ENCODE assay signal across 19 cellular contexts in genomic region chr11:123567466-123567865, GRCh38.
DNase-seq lines count a peak whose midpoint lies in the region; ATAC-seq and TF ChIP-seq lines count a peak whose summit lies in the region.
"Had no signal": no experiment of that assay in that cellular context is flagged by ENCODE, and none has a peak within 500 bp of the region (broad histone marks: within the 10 kb centered on the region; RNA-seq: fewer than 3 reads in every experiment).

No MANE protein-coding gene starts in this region.

- H3K27ac ChIP-seq in Karpas-422 (ENCODE audit: low read length) (peak overlapping the region; percentile 99), dorsolateral prefrontal cortex (peak overlapping the region in 50 of 59 donors; percentile 18 to 97 (median 78))
- H3K27ac ChIP-seq: PC-9, RWPE1, SJCRH30 had no signal

- H3K9me2 ChIP-seq in Karpas-422 (replicated peaks; ENCODE audit: insufficient read depth, low read length), result no peaks in the 10 kb centered on the region

- no peak overlapping the region for H2AFZ ChIP-seq in Karpas-422 (ENCODE audit: low read length)
- H2AFZ ChIP-seq: PC-9 had no signal

- no peak overlapping the region for H3K4me3 ChIP-seq in Karpas-422 (ENCODE audit: low read length)
- H3K4me3 ChIP-seq in dorsolateral prefrontal cortex, result peak overlapping the region in 5 of 59 donors; percentile 0 to 16 (median 5)
- H3K4me3 ChIP-seq: PC-9, SJCRH30 had no signal

- ATAC-seq in GM18868 (IDR thresholded peaks at IDR 0.05; ENCODE audit: unreplicated experiment) (no peak), HG02759 (IDR thresholded peaks at IDR 0.05; ENCODE audit: unreplicated experiment) (no peak), HG03196 (IDR thresholded peaks at IDR 0.05; ENCODE audit: unreplicated experiment) (no peak)
- ATAC-seq: HepG2 had no signal

- peak overlapping the region; percentile 46 for H3K4me2 ChIP-seq in Karpas-422 (ENCODE audit: low read depth, low read length, poor library complexity, severe bottlenecking)
- H3K4me2 ChIP-seq: PC-9 had no signal

- H3K27me3 ChIP-seq in Karpas-422 (ENCODE audit: low read length) (no peaks in the 10 kb centered on the region), dorsolateral prefrontal cortex (no peaks in the 10 kb centered on the region)
- H3K27me3 ChIP-seq: SJCRH30 had no signal

- peaks cover 100% of the 10 kb centered on the region for H3K4me1 ChIP-seq in Karpas-422 (ENCODE audit: low read length)
- H3K4me1 ChIP-seq: Caco-2, SJCRH30 had no signal

- intact Hi-C loops in dorsolateral prefrontal cortex (cut with DNase I), result no loop called here

- H3K79me2 ChIP-seq in Karpas-422 (ENCODE audit: low read length), result peaks cover 89% of the 10 kb centered on the region

- peaks cover 25% of the 10 kb centered on the region for H3K36me3 ChIP-seq in Karpas-422 (ENCODE audit: insufficient read depth, low read length)
- H3K36me3 ChIP-seq: SJCRH30 had no signal

- DNase-seq in Ammon's horn (ENCODE audit: low spot score) (peak; percentile 71), Karpas-422 (no peak), dorsolateral prefrontal cortex (no peak), pons (ENCODE audit: low spot score) (peak; percentile 54)
- DNase-seq: Caco-2; CD4-positive, alpha-beta T cell; EL; KBM-7; NCI-H1417; NCI-H187 treated with DMSO at 0.1 percent for 48 hours; NCI-H226; NCI-H524; PC-9; SJCRH30 had no signal

- no peak for TF ChIP-seq CTCF in dorsolateral prefrontal cortex (IDR thresholded peaks at IDR 0.05 in 54 of 56, conservative IDR thresholded peaks at IDR 0.05 in 2 of 56; ENCODE audit: low read depth in 1 of 56, partially characterized antibody in 56 of 56)

- H3K9ac ChIP-seq in Karpas-422 (ENCODE audit: low read length), result 0 out of 2 replicates have a peak overlapping the region, but pooled peaks have one; percentile 13

- no peaks in the 10 kb centered on the region for H4K20me1 ChIP-seq in Karpas-422 (ENCODE audit: insufficient read depth, low read depth, low read length)

- no peaks in the 10 kb centered on the region for H3K9me3 ChIP-seq in Karpas-422 (ENCODE audit: low read length)
- H3K9me3 ChIP-seq: Caco-2, SJCRH30 had no signal

Comparison
In these comparisons a context has a peak if more than half of its experiments do, and no peak if none do; other contexts are left out.
1. DNase-seq: peak in Ammon's horn (single experiment) and pons (single experiment); none in Karpas-422 (single experiment) and dorsolateral prefrontal cortex (0 of 10).